In the genomic region with DNA sequence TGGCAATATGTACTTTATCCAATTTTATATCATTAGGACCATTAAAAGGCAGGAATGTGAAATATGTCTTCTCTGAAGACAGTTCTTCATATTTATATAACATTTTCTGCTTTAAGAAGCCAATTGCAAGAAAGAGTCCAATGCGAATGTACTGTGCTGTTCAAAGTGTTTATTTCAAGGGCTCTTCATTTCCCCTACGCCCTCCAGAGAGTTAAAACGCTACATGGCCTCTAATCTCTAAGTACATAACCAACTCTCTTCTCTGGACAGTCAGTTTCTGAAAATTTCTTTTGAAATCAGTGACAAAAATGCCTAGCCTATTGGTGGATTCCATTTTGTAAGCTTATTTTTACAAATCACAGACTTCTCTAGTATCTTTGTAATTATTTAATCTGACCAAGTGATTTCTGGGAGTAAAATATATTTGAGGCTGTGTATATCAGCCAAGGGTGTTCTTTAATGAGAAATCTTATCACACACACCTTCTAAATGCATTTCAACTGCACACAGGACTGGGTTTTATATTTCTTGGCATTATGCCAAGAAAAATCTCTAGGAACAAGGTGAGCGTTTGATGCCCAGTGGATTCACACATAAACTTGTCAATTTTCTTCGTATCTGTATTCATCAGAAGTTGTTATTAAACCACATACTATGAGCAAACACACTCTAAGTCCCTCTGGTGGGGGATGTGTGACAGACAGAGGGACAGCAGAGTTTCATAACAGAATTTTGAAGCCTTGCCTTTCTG, we compare ENCODE assay signal across 18 cellular contexts. TPM values are rescaled to one million over a fixed set of nuclear protein-coding genes. Genes with fewer than 3 reads are reported as not detected.
DNase-seq lines count a peak whose midpoint lies in the region; ATAC-seq, FAIRE-seq and TF ChIP-seq lines count a peak whose summit lies in the region.
"Had no signal": no experiment of that assay in that cellular context is flagged by ENCODE, and none has a peak within 500 bp of the region (broad histone marks: within the 10 kb centered on the region; RNA-seq: fewer than 3 reads in every experiment).

No MANE protein-coding gene starts in this region.

- POLR2A ChIA-PET in HepG2 (lab: Yijun Ruan, JAX): no interaction called here

- BruUV-seq in HepG2 (replicated peaks; lab: Mats Ljungman, UMichigan): no TSS peak

- no peak overlapping the region for H3K9ac ChIP-seq in HepG2 (ENCODE audit: insufficient read depth, low read depth, low read length)

- H3K4me3 ChIP-seq in HepG2 (replicated peaks in 1 of 3; ENCODE audit: insufficient read depth in 1 of 3, low read depth in 2 of 3, low read length in 3 of 3): no peak overlapping the region
- H3K4me3 ChIP-seq in right lobe of liver: no peak overlapping the region

- H3K4me1 ChIP-seq in HepG2 (ENCODE audit: insufficient read depth, low read length) (no peaks in the 10 kb centered on the region), right lobe of liver (no peaks in the 10 kb centered on the region)

- H3K9me3 Mint-ChIP-seq in nephron: no peaks in the 10 kb centered on the region
- H3K9me3 Mint-ChIP-seq: H9; T-helper 2 cell treated with Interferon-gamma antibody and Interleukin-4, amounts not matched to agents 5 μg/mL and 100 μg/mL, for 36 hours had no signal

- TF ChIP-seq EP300 in HepG2 (IDR thresholded peaks at IDR 0.05; ENCODE audit: low read depth in 2 of 2, low read length in 2 of 2) (no peak), HepG2 (CRISPR knock-in tag; IDR thresholded peaks at IDR 0.05; ENCODE audit: borderline replicate concordance) (no peak)

- in situ Hi-C loops in HepG2 (cut with HindIII; ENCODE audit: extremely low pct_ligation_motif_present, low pct_unique_long_range_greater_than_20kb): loop anchor here (25.0 kb wide), 1 partner anchor 341 kb away; no protein-coding TSS in a partner anchor

- no peaks in the 10 kb centered on the region for H3K27me3 Mint-ChIP-seq in nephron (ENCODE audit: low read depth)

- H3K4me1 Mint-ChIP-seq in nephron: peaks cover 10% of the 10 kb centered on the region
- H3K4me1 Mint-ChIP-seq: H9 had no signal

- CTCF ChIA-PET in HepG2 (lab: Yijun Ruan, JAX; ENCODE audit: low intra/inter-chr PET ratio, low total read pairs): no interaction called here

- no peaks in the 10 kb centered on the region for H4K20me1 ChIP-seq in HepG2 (ENCODE audit: insufficient read depth, low read length)

- H3K9me3 ChIP-seq in HepG2 (ENCODE audit: low read length) (no peaks in the 10 kb centered on the region), right lobe of liver (no peaks in the 10 kb centered on the region)

- no peak for TF ChIP-seq CTCF in HepG2 (CRISPR knock-in tag; IDR thresholded peaks at IDR 0.05)
- no peak for TF ChIP-seq CTCF in right lobe of liver (IDR thresholded peaks at IDR 0.05)
- TF ChIP-seq CTCF in nephron (IDR thresholded peaks at IDR 0.05; ENCODE audit: unreplicated experiment in 3 of 3): no peak

- no peaks in the 10 kb centered on the region for H3K79me2 ChIP-seq in HepG2 (ENCODE audit: insufficient read depth, low read length)

- no peak overlapping the region for H3K4me3 Mint-ChIP-seq in nephron
- H3K4me3 Mint-ChIP-seq: H9; T-helper 2 cell treated with Interferon-gamma antibody and Interleukin-4, amounts not matched to agents 5 μg/mL and 100 μg/mL, for 36 hours had no signal

- DNase-seq in DMS153 treated with DMSO at 0.1 percent for 48 hours (lab: John Stamatoyannopoulos, UW; ENCODE audit: unreplicated experiment) (peak; percentile 35), DMS153 (lab: John Stamatoyannopoulos, UW) (no peak), HepG2 (ENCODE audit: low spot score) (no peak), right lobe of liver (no peak), NCI-H2171 (lab: John Stamatoyannopoulos, UW) (peak; percentile 39)
- DNase-seq: 8988T, C1 segment of cervical spinal cord, GF-D8, H9, Kasumi-1, NCI-H146, NCI-H774, SIG-M5, SW 1271 had no signal

- H3K36me3 ChIP-seq in HepG2 (replicated peaks in 1 of 2; ENCODE audit: control insufficient read depth in 1 of 2, insufficient read depth in 2 of 2, low read length in 2 of 2) (no peaks in the 10 kb centered on the region), right lobe of liver (no peaks in the 10 kb centered on the region)

- 25% methylated on average over 5 of the region's 5 CpGs for WGBS in HepG2 (ENCODE audit: low lambda C conversion rate)
- WGBS in right lobe of liver (ENCODE audit: insufficient coverage, low coverage, low lambda C conversion rate, missing lambda C conversion rate): 75% methylated on average over 5 of the region's 5 CpGs

- no peak for TF ChIP-seq RAD21 in HepG2 (CRISPR knock-in tag; IDR thresholded peaks at IDR 0.05)

- H3K27ac ChIP-seq in HepG2 (ENCODE audit: extremely low read length, insufficient read depth, low read length): no peak overlapping the region
- no peak overlapping the region for H3K27ac ChIP-seq in right lobe of liver

- no peak overlapping the region for H2AFZ ChIP-seq in HepG2 (ENCODE audit: low read length)

- H3K27me3 ChIP-seq in HepG2 (ENCODE audit: control insufficient read depth in 1 of 2, insufficient read depth in 2 of 2, low read length in 2 of 2) (no peaks in the 10 kb centered on the region), right lobe of liver (no peaks in the 10 kb centered on the region)

- no peak for FAIRE-seq in HepG2 (lab: Jason Lieb, UNC)

- H3K36me3 Mint-ChIP-seq in nephron (ENCODE audit: low read depth): no peaks in the 10 kb centered on the region

- TF ChIP-seq POLR2A in HepG2 (IDR thresholded peaks at IDR 0.05; ENCODE audit: insufficient read depth in 1 of 2, low read depth in 2 of 2, low read length in 2 of 2): no peak
- TF ChIP-seq POLR2A in right lobe of liver (IDR thresholded peaks at IDR 0.05): no peak

- H3K27ac Mint-ChIP-seq in nephron: peak overlapping the region in 2 of 3 experiments; percentile 39 to 79
- H3K27ac Mint-ChIP-seq: H9; T-helper 2 cell treated with Interferon-gamma antibody and Interleukin-4, amounts not matched to agents 5 μg/mL and 100 μg/mL, for 36 hours had no signal

- no peak for ATAC-seq in HepG2
- ATAC-seq in right lobe of liver: no peak
- no peak for ATAC-seq in GM19463 (IDR thresholded peaks at IDR 0.05; ENCODE audit: unreplicated experiment)
- no peak for ATAC-seq in HG03354 (IDR thresholded peaks at IDR 0.05; ENCODE audit: poor library complexity, severe bottlenecking, unreplicated experiment)

- intact Hi-C loops in HepG2 (cut with micrococcal nuclease; ENCODE audit: unreplicated experiment): no loop called here
- intact Hi-C loops in right lobe of liver (cut with DNase I): no loop called here

- H3K4me2 ChIP-seq in HepG2 (ENCODE audit: low read depth, low read length): no peak overlapping the region

TF ChIP-seq in HepG2, 621 proteins besides CTCF, POLR2A, EP300 and RAD21:
- TF ChIP-seq HOXA5 (CRISPR knock-in tag; IDR thresholded peaks at IDR 0.05): no peak
- peak; percentile 97 for TF ChIP-seq LCORL (IDR thresholded peaks at IDR 0.05)
- TF ChIP-seq LCORL (CRISPR knock-in tag; IDR thresholded peaks at IDR 0.05): no peak
- TF ChIP-seq PHB2 (IDR thresholded peaks at IDR 0.05; ENCODE audit: partially characterized antibody): no peak
- no peak for TF ChIP-seq ZNF552 (CRISPR knock-in tag; IDR thresholded peaks at IDR 0.05; ENCODE audit: borderline replicate concordance)

RNA-seq across cellular contexts. Expression of a gene that starts 51.3 kb away (rescaled TPM):
- total RNA-seq in HepG2 (2016; rRNA removed; fragmentation: Illumina TruSeq; extraction: Trizol): not detected in 2 replicates
- not detected in 2 replicates for total RNA-seq in HepG2 (2016; cell fraction: cytosol; rRNA removed; fragmentation: Illumina TruSeq; extraction: Trizol; ENCODE audit: low read depth)
- not detected in 2 replicates for total RNA-seq in HepG2 (2016; cell fraction: insoluble cytoplasmic fraction; rRNA removed; fragmentation: Illumina TruSeq; extraction: Trizol)
- total RNA-seq in HepG2 (2016; cell fraction: membrane; rRNA removed; fragmentation: Illumina TruSeq; extraction: Trizol): not detected in 2 replicates
- not detected in 2 replicates for total RNA-seq in HepG2 (2016; cell fraction: nucleus; rRNA removed; fragmentation: Illumina TruSeq; extraction: Trizol)
- not detected in 2 replicates for polyA plus RNA-seq in HepG2 (2011; rRNA removed)
- polyA plus RNA-seq in HepG2 (2011; cell fraction: cytosol; rRNA removed): not detected in 2 replicates
- polyA plus RNA-seq in HepG2 (2011; cell fraction: nucleus; rRNA removed): not detected in 2 replicates
- polyA plus RNA-seq in HepG2 (2012): 0.15 and 0.16 TPM in 2 replicates
- not detected in 2 replicates for polyA plus RNA-seq in HepG2 (2016; cell fraction: cytosol; fragmentation: Illumina TruSeq; extraction: Trizol; ENCODE audit: low read depth)
- polyA plus RNA-seq in HepG2 (2016; cell fraction: insoluble cytoplasmic fraction; fragmentation: Illumina TruSeq; extraction: Trizol; ENCODE audit: low read depth): not detected in 2 replicates
- polyA plus RNA-seq in HepG2 (2016; cell fraction: membrane; fragmentation: Illumina TruSeq; extraction: Trizol; ENCODE audit: low read depth): not detected in 2 replicates
- polyA plus RNA-seq in HepG2 (2016; cell fraction: nucleus; fragmentation: Illumina TruSeq; extraction: Trizol; ENCODE audit: insufficient read depth, low read depth): not detected in 2 replicates
- polyA minus RNA-seq in HepG2 (2011; rRNA and poly(A)+ RNA removed; ENCODE audit: low replicate concordance): not detected in 2 replicates
- not detected in 2 replicates for polyA minus RNA-seq in HepG2 (2011; cell fraction: cytosol; rRNA and poly(A)+ RNA removed)
- polyA minus RNA-seq in HepG2 (2011; cell fraction: nucleus; rRNA and poly(A)+ RNA removed): 0.12 and 0.13 TPM in 2 replicates
- total RNA-seq in right lobe of liver: 1 to 10 TPM in 2 of 6 experiments, under 1 TPM in 2, not detected in 2; 0.15 to 1.8 (median 0.64) TPM

Comparison
In these comparisons a context has a peak if more than half of its experiments do, and no peak if none do; other contexts are left out.
1. DNase-seq: peak in DMS153 treated with DMSO at 0.1 percent for 48 hours (single experiment) and NCI-H2171 (single experiment); none in DMS153 (single experiment), HepG2 (single experiment) and right lobe of liver (0 of 3).